In genomic region chr13:79456051-79456450, GRCh38 we compare ENCODE assay signal across 12 cellular contexts.
"Had no signal": no experiment of that assay in that cellular context is flagged by ENCODE, and none has a peak within 500 bp of the region (broad histone marks: within the 10 kb centered on the region; RNA-seq: fewer than 3 reads in every experiment).

No MANE protein-coding gene starts in this region.

- H3K4me3 ChIP-seq: coronary artery, esophagus squamous epithelium, left ventricle myocardium inferior, mucosa of descending colon, upper lobe of left lung had no signal

- H3K36me3 ChIP-seq: brain microvascular endothelial cell, esophagus squamous epithelium, left ventricle myocardium inferior, upper lobe of left lung had no signal

- H3K27ac Mint-ChIP-seq: activated naive CD8-positive, alpha-beta T cell treated with anti-CD3 and anti-CD28 coated beads, Interleukin-2, amount 10 ng/mL, durations not matched to agents 7 days and 5 days; naive thymus-derived CD8-positive, alpha-beta T cell had no signal

- H3K4me1 ChIP-seq: left ventricle myocardium inferior, upper lobe of left lung had no signal

- H3K9me3 Mint-ChIP-seq: central memory CD8-positive, alpha-beta T cell; naive thymus-derived CD8-positive, alpha-beta T cell had no signal

- DNase-seq: activated naive CD8-positive, alpha-beta T cell treated with anti-CD3 and anti-CD28 coated beads, Interleukin-2, amount 10 ng/mL, durations not matched to agents 7 days and 5 days; esophagus squamous epithelium; foreskin melanocyte; left ventricle myocardium inferior; mucosa of descending colon; naive thymus-derived CD8-positive, alpha-beta T cell; stimulated activated CD4-positive, alpha-beta T cell treated with anti-CD3 and anti-CD28 coated beads, Interleukin-4, amount 100 ng/mL, for 24 hours; stimulated activated naive CD8-positive, alpha-beta T cell treated with anti-CD3 and anti-CD28 coated beads, Interleukin-15, Interleukin-2, amounts not matched to agents 100 U/mL and 50 U/mL, for 24 hours; upper lobe of left lung had no signal

- H3K27ac ChIP-seq: coronary artery, esophagus squamous epithelium, left ventricle myocardium inferior, upper lobe of left lung had no signal

- H3K36me3 Mint-ChIP-seq: naive thymus-derived CD8-positive, alpha-beta T cell had no signal

- H3K4me3 Mint-ChIP-seq: activated naive CD8-positive, alpha-beta T cell treated with anti-CD3 and anti-CD28 coated beads, Interleukin-2, amount 10 ng/mL, durations not matched to agents 7 days and 5 days; central memory CD8-positive, alpha-beta T cell; naive thymus-derived CD8-positive, alpha-beta T cell had no signal

- H3K27me3 ChIP-seq: brain microvascular endothelial cell, esophagus squamous epithelium, upper lobe of left lung had no signal

- H3K9me3 ChIP-seq: esophagus squamous epithelium, left ventricle myocardium inferior, mucosa of descending colon, upper lobe of left lung had no signal

- H3K27me3 Mint-ChIP-seq: central memory CD8-positive, alpha-beta T cell had no signal

- ATAC-seq: mucosa of descending colon; naive thymus-derived CD8-positive, alpha-beta T cell had no signal
